Comparison of ENCODE assay signal across 1 cellular context in the genomic region with DNA sequence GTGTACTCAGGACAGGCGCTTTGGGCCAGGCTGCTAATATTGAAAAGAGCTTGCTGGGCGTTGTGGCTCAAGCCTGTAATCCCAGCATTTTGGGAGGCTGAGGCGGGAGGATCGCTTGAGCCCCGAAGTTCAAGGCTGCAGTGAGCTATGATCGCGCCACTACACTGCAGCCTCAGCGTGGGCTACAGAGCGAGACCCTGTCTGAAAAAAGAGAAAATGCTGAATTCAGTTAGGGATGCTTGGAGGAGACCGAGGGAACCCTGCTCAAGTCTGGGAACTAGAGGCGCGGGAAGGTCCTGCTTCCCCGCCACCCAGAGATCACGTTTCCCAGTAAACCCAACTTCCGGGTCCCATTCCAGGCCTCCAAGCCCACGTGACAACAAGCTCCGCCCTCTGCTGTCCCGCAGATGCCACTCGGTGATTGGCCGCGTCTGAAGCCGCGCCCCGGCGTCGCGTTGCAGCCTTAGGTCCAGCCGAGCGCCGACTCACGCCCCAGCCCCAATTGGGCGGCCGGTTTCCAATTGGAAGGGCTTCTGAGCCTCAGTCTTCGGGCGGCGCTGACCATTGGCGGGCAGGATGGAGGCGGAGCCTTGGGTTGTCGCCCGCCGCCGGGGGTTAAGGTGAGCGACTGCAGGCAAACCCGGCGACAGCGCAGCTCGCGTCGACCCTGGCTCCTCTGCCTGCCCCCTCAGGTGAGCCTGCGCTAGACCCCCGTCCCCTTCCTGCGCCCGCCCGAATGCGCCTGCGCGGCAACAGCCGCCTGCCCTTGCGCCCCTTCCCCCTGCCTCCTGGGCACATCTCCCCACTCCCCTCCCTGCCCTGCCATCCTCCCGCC.
TF ChIP-seq lines count a peak whose summit lies in the region.

Gene PHKG2 (plus strand): TSS at position 627 of the 835 bp plus-strand sequence. CDS start 396 bp downstream, outside the sequence.

TF ChIP-seq in HepG2, 621 proteins besides CTCF, POLR2A, EP300 and RAD21 (continued from another document and continues in another):
- TF ChIP-seq U2AF2 (IDR thresholded peaks at IDR 0.05; ENCODE audit: low read depth, low read length) = no peak
- TF ChIP-seq ZMYM4 (CRISPR knock-in tag; IDR thresholded peaks at IDR 0.05) = peak; percentile 95
- peak; percentile 95; the same call in 2 of the 3 replicates for TF ChIP-seq MXI1 (IDR thresholded peaks at IDR 0.05; ENCODE audit: borderline replicate concordance, low read depth, low read length)
- TF ChIP-seq ZNF543 (CRISPR knock-in tag; IDR thresholded peaks at IDR 0.05) = 0 out of 2 replicates have a peak, but pooled peaks have one; percentile 29
- TF ChIP-seq ZSCAN25 (CRISPR knock-in tag; IDR thresholded peaks at IDR 0.05) = peak; percentile 49; the same call in 1 of the 2 replicates
- no peak for TF ChIP-seq MLLT10 (CRISPR knock-in tag; IDR thresholded peaks at IDR 0.05)
- TF ChIP-seq, protein P1, sequence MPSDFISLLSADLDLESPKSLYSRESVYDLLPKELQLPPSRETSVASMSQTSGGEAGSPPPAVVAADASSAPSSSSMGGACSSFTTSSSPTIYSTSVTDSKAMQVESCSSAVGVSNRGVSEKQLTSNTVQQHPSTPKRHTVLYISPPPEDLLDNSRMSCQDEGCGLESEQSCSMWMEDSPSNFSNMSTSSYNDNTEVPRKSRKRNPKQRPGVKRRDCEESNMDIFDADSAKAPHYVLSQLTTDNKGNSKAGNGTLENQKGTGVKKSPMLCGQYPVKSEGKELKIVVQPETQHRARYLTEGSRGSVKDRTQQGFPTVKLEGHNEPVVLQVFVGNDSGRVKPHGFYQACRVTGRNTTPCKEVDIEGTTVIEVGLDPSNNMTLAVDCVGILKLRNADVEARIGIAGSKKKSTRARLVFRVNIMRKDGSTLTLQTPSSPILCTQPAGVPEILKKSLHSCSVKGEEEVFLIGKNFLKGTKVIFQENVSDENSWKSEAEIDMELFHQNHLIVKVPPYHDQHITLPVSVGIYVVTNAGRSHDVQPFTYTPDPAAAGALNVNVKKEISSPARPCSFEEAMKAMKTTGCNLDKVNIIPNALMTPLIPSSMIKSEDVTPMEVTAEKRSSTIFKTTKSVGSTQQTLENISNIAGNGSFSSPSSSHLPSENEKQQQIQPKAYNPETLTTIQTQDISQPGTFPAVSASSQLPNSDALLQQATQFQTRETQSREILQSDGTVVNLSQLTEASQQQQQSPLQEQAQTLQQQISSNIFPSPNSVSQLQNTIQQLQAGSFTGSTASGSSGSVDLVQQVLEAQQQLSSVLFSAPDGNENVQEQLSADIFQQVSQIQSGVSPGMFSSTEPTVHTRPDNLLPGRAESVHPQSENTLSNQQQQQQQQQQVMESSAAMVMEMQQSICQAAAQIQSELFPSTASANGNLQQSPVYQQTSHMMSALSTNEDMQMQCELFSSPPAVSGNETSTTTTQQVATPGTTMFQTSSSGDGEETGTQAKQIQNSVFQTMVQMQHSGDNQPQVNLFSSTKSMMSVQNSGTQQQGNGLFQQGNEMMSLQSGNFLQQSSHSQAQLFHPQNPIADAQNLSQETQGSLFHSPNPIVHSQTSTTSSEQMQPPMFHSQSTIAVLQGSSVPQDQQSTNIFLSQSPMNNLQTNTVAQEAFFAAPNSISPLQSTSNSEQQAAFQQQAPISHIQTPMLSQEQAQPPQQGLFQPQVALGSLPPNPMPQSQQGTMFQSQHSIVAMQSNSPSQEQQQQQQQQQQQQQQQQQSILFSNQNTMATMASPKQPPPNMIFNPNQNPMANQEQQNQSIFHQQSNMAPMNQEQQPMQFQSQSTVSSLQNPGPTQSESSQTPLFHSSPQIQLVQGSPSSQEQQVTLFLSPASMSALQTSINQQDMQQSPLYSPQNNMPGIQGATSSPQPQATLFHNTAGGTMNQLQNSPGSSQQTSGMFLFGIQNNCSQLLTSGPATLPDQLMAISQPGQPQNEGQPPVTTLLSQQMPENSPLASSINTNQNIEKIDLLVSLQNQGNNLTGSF (CRISPR knock-in tag; IDR thresholded peaks at IDR 0.05) = peak; percentile 33; the same call in 1 of the 2 replicates
- TF ChIP-seq KMT2B (CRISPR knock-in tag; IDR thresholded peaks at IDR 0.05) = peak; percentile 76; the same call in 1 of the 2 replicates
- peak; percentile 99 for TF ChIP-seq ARNTL (CRISPR knock-in tag; IDR thresholded peaks at IDR 0.05)
- TF ChIP-seq SUZ12 (IDR thresholded peaks at IDR 0.05; ENCODE audit: low read depth, low read length) = no peak
- no peak for TF ChIP-seq HHEX (CRISPR knock-in tag; IDR thresholded peaks at IDR 0.05)
- no peak for TF ChIP-seq NCOA1 (CRISPR knock-in tag; IDR thresholded peaks at IDR 0.05)
- TF ChIP-seq ZBTB7B (CRISPR knock-in tag; IDR thresholded peaks at IDR 0.05) = no peak
- TF ChIP-seq ZBTB38 (CRISPR knock-in tag; IDR thresholded peaks at IDR 0.05) = peak; percentile 74; the same call in 1 of the 2 replicates
- TF ChIP-seq, protein P2, sequence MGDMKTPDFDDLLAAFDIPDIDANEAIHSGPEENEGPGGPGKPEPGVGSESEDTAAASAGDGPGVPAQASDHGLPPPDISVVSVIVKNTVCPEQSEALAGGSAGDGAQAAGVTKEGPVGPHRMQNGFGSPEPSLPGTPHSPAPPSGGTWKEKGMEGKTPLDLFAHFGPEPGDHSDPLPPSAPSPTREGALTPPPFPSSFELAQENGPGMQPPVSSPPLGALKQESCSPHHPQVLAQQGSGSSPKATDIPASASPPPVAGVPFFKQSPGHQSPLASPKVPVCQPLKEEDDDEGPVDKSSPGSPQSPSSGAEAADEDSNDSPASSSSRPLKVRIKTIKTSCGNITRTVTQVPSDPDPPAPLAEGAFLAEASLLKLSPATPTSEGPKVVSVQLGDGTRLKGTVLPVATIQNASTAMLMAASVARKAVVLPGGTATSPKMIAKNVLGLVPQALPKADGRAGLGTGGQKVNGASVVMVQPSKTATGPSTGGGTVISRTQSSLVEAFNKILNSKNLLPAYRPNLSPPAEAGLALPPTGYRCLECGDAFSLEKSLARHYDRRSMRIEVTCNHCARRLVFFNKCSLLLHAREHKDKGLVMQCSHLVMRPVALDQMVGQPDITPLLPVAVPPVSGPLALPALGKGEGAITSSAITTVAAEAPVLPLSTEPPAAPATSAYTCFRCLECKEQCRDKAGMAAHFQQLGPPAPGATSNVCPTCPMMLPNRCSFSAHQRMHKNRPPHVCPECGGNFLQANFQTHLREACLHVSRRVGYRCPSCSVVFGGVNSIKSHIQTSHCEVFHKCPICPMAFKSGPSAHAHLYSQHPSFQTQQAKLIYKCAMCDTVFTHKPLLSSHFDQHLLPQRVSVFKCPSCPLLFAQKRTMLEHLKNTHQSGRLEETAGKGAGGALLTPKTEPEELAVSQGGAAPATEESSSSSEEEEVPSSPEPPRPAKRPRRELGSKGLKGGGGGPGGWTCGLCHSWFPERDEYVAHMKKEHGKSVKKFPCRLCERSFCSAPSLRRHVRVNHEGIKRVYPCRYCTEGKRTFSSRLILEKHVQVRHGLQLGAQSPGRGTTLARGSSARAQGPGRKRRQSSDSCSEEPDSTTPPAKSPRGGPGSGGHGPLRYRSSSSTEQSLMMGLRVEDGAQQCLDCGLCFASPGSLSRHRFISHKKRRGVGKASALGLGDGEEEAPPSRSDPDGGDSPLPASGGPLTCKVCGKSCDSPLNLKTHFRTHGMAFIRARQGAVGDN (CRISPR knock-in tag; IDR thresholded peaks at IDR 0.05) = peak; percentile 88
- TF ChIP-seq POLR2AphosphoS2 (IDR thresholded peaks at IDR 0.05; ENCODE audit: low read depth, low read length) = peak; percentile 70; the same call in 1 of the 2 replicates
- no peak for TF ChIP-seq GFI1 (CRISPR knock-in tag; IDR thresholded peaks at IDR 0.05; ENCODE audit: borderline replicate concordance)
- TF ChIP-seq, protein P3, sequence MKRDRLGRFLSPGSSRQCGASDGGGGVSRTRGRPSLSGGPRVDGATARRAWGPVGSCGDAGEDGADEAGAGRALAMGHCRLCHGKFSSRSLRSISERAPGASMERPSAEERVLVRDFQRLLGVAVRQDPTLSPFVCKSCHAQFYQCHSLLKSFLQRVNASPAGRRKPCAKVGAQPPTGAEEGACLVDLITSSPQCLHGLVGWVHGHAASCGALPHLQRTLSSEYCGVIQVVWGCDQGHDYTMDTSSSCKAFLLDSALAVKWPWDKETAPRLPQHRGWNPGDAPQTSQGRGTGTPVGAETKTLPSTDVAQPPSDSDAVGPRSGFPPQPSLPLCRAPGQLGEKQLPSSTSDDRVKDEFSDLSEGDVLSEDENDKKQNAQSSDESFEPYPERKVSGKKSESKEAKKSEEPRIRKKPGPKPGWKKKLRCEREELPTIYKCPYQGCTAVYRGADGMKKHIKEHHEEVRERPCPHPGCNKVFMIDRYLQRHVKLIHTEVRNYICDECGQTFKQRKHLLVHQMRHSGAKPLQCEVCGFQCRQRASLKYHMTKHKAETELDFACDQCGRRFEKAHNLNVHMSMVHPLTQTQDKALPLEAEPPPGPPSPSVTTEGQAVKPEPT (CRISPR knock-in tag; IDR thresholded peaks at IDR 0.05; ENCODE audit: low read depth) = 0 out of 2 replicates have a peak, but pooled peaks have one; percentile 73
- no peak for TF ChIP-seq HMG20A (CRISPR knock-in tag; IDR thresholded peaks at IDR 0.05; ENCODE audit: borderline replicate concordance)
- TF ChIP-seq KLF9 (CRISPR knock-in tag; IDR thresholded peaks at IDR 0.05; ENCODE audit: low read depth) = no peak
- no peak for TF ChIP-seq FOSL2 (CRISPR knock-in tag; IDR thresholded peaks at IDR 0.05)
- TF ChIP-seq ZNF792 (CRISPR knock-in tag; IDR thresholded peaks at IDR 0.05) = peak; percentile 49; the same call in 1 of the 2 replicates
- peak; percentile 66; the same call in 1 of the 2 replicates for TF ChIP-seq SRY (CRISPR knock-in tag; IDR thresholded peaks at IDR 0.05)
- TF ChIP-seq SPEN (CRISPR knock-in tag; IDR thresholded peaks at IDR 0.05; ENCODE audit: low read depth) = peak; percentile 86
- TF ChIP-seq CHD2 (IDR thresholded peaks at IDR 0.05; ENCODE audit: low read depth, low read length) = no peak
- TF ChIP-seq, protein P4, sequence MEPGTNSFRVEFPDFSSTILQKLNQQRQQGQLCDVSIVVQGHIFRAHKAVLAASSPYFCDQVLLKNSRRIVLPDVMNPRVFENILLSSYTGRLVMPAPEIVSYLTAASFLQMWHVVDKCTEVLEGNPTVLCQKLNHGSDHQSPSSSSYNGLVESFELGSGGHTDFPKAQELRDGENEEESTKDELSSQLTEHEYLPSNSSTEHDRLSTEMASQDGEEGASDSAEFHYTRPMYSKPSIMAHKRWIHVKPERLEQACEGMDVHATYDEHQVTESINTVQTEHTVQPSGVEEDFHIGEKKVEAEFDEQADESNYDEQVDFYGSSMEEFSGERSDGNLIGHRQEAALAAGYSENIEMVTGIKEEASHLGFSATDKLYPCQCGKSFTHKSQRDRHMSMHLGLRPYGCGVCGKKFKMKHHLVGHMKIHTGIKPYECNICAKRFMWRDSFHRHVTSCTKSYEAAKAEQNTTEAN (CRISPR knock-in tag; conservative IDR thresholded peaks at IDR 0.05) = peak; percentile 56; the same call in 1 of the 2 replicates
- peak; percentile 55; the same call in 1 of the 2 replicates for TF ChIP-seq CBFB (CRISPR knock-in tag; IDR thresholded peaks at IDR 0.05)
- peak; percentile 95 for TF ChIP-seq MXD4 (CRISPR knock-in tag; IDR thresholded peaks at IDR 0.05)
- 0 out of 4 replicates have a peak, but pooled peaks of 1 of the 2 experiments have one; percentile 1 for TF ChIP-seq MAFK (conservative IDR thresholded peaks at IDR 0.05 in 1 of 2, IDR thresholded peaks at IDR 0.05 in 1 of 2; ENCODE audit: low read length in 2 of 2)
- TF ChIP-seq ZNF652 (CRISPR knock-in tag; IDR thresholded peaks at IDR 0.05; ENCODE audit: borderline replicate concordance, low read depth) = peak; percentile 27; the same call in 1 of the 2 replicates
- TF ChIP-seq, protein P5, sequence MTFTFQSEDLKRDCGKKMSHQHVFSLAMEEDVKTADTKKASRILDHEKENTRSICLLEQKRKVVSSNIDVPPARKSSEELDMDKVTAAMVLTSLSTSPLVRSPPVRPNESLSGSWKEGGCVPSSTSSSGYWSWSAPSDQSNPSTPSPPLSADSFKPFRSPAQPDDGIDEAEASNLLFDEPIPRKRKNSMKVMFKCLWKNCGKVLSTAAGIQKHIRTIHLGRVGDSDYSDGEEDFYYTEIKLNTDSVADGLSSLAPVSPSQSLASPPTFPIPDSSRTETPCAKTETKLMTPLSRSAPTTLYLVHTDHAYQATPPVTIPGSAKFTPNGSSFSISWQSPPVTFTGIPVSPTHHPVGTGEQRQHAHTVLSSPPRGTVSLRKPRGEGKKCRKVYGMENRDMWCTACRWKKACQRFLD (CRISPR knock-in tag; IDR thresholded peaks at IDR 0.05; ENCODE audit: borderline replicate concordance) = peak; percentile 41; the same call in 1 of the 2 replicates
- TF ChIP-seq SMARCE1 (IDR thresholded peaks at IDR 0.05; ENCODE audit: borderline replicate concordance) = no peak
- TF ChIP-seq MIER2 (CRISPR knock-in tag; IDR thresholded peaks at IDR 0.05) = peak; percentile 30; the same call in 1 of the 2 replicates
- peak; percentile 91 for TF ChIP-seq POLR2AphosphoS5 (IDR thresholded peaks at IDR 0.05; ENCODE audit: low read depth, low read length)
- TF ChIP-seq FUBP1 (CRISPR knock-in tag; IDR thresholded peaks at IDR 0.05; ENCODE audit: borderline replicate concordance) = no peak
- TF ChIP-seq ZSCAN21 (CRISPR knock-in tag; IDR thresholded peaks at IDR 0.05; ENCODE audit: borderline replicate concordance) = peak; percentile 77; the same call in 1 of the 2 replicates
- peak; percentile 88 for TF ChIP-seq MYPOP (CRISPR knock-in tag; IDR thresholded peaks at IDR 0.05)
- TF ChIP-seq RXRA (CRISPR knock-in tag; IDR thresholded peaks at IDR 0.05) = no peak; the same call in 1 of the 2 replicates
- no peak for TF ChIP-seq ZNF577 (CRISPR knock-in tag; IDR thresholded peaks at IDR 0.05; ENCODE audit: borderline replicate concordance, low read depth)
- TF ChIP-seq NONO (IDR thresholded peaks at IDR 0.05) = no peak
- TF ChIP-seq NONO (CRISPR knock-in tag; conservative IDR thresholded peaks at IDR 0.05) = peak; percentile 71
- TF ChIP-seq ZNF619 (CRISPR knock-in tag; IDR thresholded peaks at IDR 0.05) = peak; percentile 91; the same call in 1 of the 2 replicates
- TF ChIP-seq ZNF430 (CRISPR knock-in tag; IDR thresholded peaks at IDR 0.05) = peak; percentile 84
- TF ChIP-seq JARID2 (CRISPR knock-in tag; IDR thresholded peaks at IDR 0.05; ENCODE audit: insufficient replicate concordance) = peak; percentile 33
- no peak for TF ChIP-seq KDM4B (CRISPR knock-in tag; IDR thresholded peaks at IDR 0.05)
- peak; percentile 83 for TF ChIP-seq KDM5B (CRISPR knock-in tag; IDR thresholded peaks at IDR 0.05; ENCODE audit: borderline replicate concordance)
